ENCODE assay signal across 1 cellular context in the genomic region with DNA sequence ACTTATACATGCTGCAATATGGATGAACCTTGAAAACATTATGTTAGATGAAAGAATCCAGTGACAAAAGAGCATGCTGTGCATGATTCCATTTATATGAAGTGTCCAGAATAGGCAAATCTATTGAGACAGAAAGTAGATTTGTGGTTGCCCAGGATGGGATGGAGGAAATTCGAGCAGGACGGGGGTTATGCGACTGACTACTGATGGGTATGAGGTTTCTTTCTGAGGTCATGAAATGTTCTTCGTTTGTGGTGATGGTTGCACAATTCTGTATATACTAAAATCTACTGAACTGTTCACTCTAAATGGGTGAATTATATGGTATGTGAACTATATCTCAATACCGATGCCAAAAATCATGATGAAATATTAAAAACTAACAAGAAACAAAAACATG.
TF ChIP-seq lines count a peak whose summit lies in the region.

No MANE protein-coding gene starts in this region.

TF ChIP-seq in HepG2, 621 proteins besides CTCF, POLR2A, EP300 and RAD21:
- TF ChIP-seq, protein P1, sequence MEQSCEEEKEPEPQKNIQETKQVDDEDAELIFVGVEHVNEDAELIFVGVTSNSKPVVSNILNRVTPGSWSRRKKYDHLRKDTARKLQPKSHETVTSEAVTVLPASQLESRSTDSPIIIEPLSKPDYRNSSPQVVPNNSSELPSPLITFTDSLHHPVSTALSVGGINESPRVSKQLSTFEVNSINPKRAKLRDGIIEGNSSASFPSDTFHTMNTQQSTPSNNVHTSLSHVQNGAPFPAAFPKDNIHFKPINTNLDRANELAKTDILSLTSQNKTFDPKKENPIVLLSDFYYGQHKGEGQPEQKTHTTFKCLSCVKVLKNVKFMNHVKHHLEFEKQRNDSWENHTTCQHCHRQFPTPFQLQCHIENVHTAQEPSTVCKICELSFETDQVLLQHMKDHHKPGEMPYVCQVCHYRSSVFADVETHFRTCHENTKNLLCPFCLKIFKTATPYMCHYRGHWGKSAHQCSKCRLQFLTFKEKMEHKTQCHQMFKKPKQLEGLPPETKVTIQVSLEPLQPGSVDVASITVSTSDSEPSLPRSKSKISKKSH (CRISPR knock-in tag; IDR thresholded peaks at IDR 0.05; ENCODE audit: borderline replicate concordance): no peak
- TF ChIP-seq ATF7 (IDR thresholded peaks at IDR 0.05) (peak; percentile 72; the same call in 1 of the 2 replicates), ATF7 (CRISPR knock-in tag; IDR thresholded peaks at IDR 0.05) (no peak), CHCHD3 (CRISPR knock-in tag; IDR thresholded peaks at IDR 0.05) (no peak), ZSCAN25 (CRISPR knock-in tag; IDR thresholded peaks at IDR 0.05) (no peak)
- TF ChIP-seq, protein P2, sequence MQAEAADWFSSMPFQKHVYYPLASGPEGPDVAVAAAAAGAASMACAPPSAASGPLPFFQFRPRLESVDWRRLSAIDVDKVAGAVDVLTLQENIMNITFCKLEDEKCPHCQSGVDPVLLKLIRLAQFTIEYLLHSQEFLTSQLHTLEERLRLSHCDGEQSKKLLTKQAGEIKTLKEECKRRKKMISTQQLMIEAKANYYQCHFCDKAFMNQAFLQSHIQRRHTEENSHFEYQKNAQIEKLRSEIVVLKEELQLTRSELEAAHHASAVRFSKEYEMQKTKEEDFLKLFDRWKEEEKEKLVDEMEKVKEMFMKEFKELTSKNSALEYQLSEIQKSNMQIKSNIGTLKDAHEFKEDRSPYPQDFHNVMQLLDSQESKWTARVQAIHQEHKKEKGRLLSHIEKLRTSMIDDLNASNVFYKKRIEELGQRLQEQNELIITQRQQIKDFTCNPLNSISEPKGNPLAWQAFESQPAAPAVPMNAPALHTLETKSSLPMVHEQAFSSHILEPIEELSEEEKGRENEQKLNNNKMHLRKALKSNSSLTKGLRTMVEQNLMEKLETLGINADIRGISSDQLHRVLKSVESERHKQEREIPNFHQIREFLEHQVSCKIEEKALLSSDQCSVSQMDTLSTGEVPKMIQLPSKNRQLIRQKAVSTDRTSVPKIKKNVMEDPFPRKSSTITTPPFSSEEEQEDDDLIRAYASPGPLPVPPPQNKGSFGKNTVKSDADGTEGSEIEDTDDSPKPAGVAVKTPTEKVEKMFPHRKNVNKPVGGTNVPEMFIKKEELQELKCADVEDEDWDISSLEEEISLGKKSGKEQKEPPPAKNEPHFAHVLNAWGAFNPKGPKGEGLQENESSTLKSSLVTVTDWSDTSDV (CRISPR knock-in tag; IDR thresholded peaks at IDR 0.05): no peak
- TF ChIP-seq, protein P3, sequence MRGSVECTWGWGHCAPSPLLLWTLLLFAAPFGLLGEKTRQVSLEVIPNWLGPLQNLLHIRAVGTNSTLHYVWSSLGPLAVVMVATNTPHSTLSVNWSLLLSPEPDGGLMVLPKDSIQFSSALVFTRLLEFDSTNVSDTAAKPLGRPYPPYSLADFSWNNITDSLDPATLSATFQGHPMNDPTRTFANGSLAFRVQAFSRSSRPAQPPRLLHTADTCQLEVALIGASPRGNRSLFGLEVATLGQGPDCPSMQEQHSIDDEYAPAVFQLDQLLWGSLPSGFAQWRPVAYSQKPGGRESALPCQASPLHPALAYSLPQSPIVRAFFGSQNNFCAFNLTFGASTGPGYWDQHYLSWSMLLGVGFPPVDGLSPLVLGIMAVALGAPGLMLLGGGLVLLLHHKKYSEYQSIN (CRISPR knock-in tag; IDR thresholded peaks at IDR 0.05; ENCODE audit: borderline replicate concordance): no peak
